Comparison of ENCODE assay signal across 8 cellular contexts in genomic region chr4:128517739-128518510, GRCh38.
DNase-seq lines count a peak whose midpoint lies in the region; ATAC-seq and TF ChIP-seq lines count a peak whose summit lies in the region.

No MANE protein-coding gene starts in this region.

- H3K4me1 ChIP-seq in Caco-2 = peaks cover 29% of the 10 kb centered on the region

- intact Hi-C loops in Caco-2 (cut with micrococcal nuclease; ENCODE audit: unreplicated experiment) = no loop called here
- intact Hi-C loops in activated T-helper 1 cell treated with anti-CD3 and anti-CD28 coated beads, Interleukin-12 subunit alpha, Interleukin-12 subunit beta, Interleukin-2, Interleukin-4 antibody, amounts not matched to agents 30 ng/mL and 10 ng/mL and 1 ng/mL, durations not matched to agents 14 hours and 24 hours and 36 hours (cut with micrococcal nuclease) = loop anchor here (5.0 to 10.0 kb wide), 3 partner anchors 34 to 294 kb away; partner anchors contain the start of gene PGRMC2

- ATAC-seq in GM19372 (IDR thresholded peaks at IDR 0.05; ENCODE audit: low read depth, unreplicated experiment) = peak; percentile 83
- ATAC-seq in HG03280 (IDR thresholded peaks at IDR 0.05; ENCODE audit: unreplicated experiment) = peak; percentile 93

- H3K4me1 Mint-ChIP-seq in Caco-2 (ENCODE audit: low read depth, unreplicated experiment) = peaks cover 31% of the 10 kb centered on the region
- H3K4me1 Mint-ChIP-seq in activated T-helper 1 cell treated with anti-CD3 and anti-CD28 coated beads, Interleukin-12 subunit alpha, Interleukin-12 subunit beta, Interleukin-2, Interleukin-4 antibody, amounts not matched to agents 30 ng/mL and 10 ng/mL and 1 ng/mL, durations not matched to agents 14 hours and 24 hours and 36 hours (ENCODE audit: low read depth) = peaks cover 25% of the 10 kb centered on the region

- POLR2A ChIA-PET in Caco-2 (lab: Charles Lee) = no interaction called here

- H3K4me3 ChIP-seq in Caco-2 (ENCODE audit: low read depth, low read length) = no peak overlapping the region
- no peak overlapping the region for H3K4me3 ChIP-seq in fibroblast of mammary gland (ENCODE audit: control insufficient read depth, low read depth, low read length)

- H3K27ac Mint-ChIP-seq in Caco-2 (ENCODE audit: unreplicated experiment) = peak overlapping the region; percentile 57
- no peak overlapping the region for H3K27ac Mint-ChIP-seq in activated T-helper 1 cell treated with anti-CD3 and anti-CD28 coated beads, Interleukin-12 subunit alpha, Interleukin-12 subunit beta, Interleukin-2, Interleukin-4 antibody, amounts not matched to agents 30 ng/mL and 10 ng/mL and 1 ng/mL, durations not matched to agents 14 hours and 24 hours and 36 hours

- no peaks in the 10 kb centered on the region for H3K9me3 Mint-ChIP-seq in Caco-2 (ENCODE audit: unreplicated experiment)
- H3K9me3 Mint-ChIP-seq in activated T-helper 1 cell treated with anti-CD3 and anti-CD28 coated beads, Interleukin-12 subunit alpha, Interleukin-12 subunit beta, Interleukin-2, Interleukin-4 antibody, amounts not matched to agents 30 ng/mL and 10 ng/mL and 1 ng/mL, durations not matched to agents 14 hours and 24 hours and 36 hours = peaks cover 5% of the 10 kb centered on the region

- H3K36me3 Mint-ChIP-seq in Caco-2 (ENCODE audit: insufficient read depth, unreplicated experiment) = no peaks in the 10 kb centered on the region
- peaks cover 3% of the 10 kb centered on the region for H3K36me3 Mint-ChIP-seq in activated T-helper 1 cell treated with anti-CD3 and anti-CD28 coated beads, Interleukin-12 subunit alpha, Interleukin-12 subunit beta, Interleukin-2, Interleukin-4 antibody, amounts not matched to agents 30 ng/mL and 10 ng/mL and 1 ng/mL, durations not matched to agents 14 hours and 24 hours and 36 hours (ENCODE audit: low read depth)

- peaks cover 6% of the 10 kb centered on the region; the same call in 1 of the 2 replicates for H3K9me3 ChIP-seq in Caco-2

- TF ChIP-seq CTCF in Caco-2 (IDR thresholded peaks at IDR 0.05; ENCODE audit: insufficient read depth in 1 of 2, low read depth in 1 of 2, low read length in 1 of 2, severe bottlenecking in 1 of 2, unreplicated experiment in 1 of 2) (no peak), fibroblast of mammary gland (conservative IDR thresholded peaks at IDR 0.05; ENCODE audit: control insufficient read depth, insufficient read depth, low read depth, low read length) (no peak)

- H3K27me3 ChIP-seq in Caco-2 (replicated peaks; ENCODE audit: control insufficient read depth, insufficient read depth, low read length) = no peaks in the 10 kb centered on the region

- CTCF ChIA-PET in Caco-2 (lab: Charles Lee) = no interaction called here

- no TSS peak for BruUV-seq in Caco-2 (replicated peaks; lab: Mats Ljungman, UMichigan)

- H3K36me3 ChIP-seq in Caco-2 (ENCODE audit: control insufficient read depth, insufficient read depth, low read length) = no peaks in the 10 kb centered on the region

- DNase-seq in Caco-2 (peak in 1 of 2 experiments; percentile 24), SIG-M5 treated with dmso at 0.1 percent for 504 hours (lab: John Stamatoyannopoulos, UW; ENCODE audit: unreplicated experiment) (peak; percentile 97), fibroblast of mammary gland (ENCODE audit: low read depth) (peak; percentile 98), pons (ENCODE audit: low spot score) (peak; percentile 21), NCI-H345 treated with DMSO at 0.1 percent for 48 hours (lab: John Stamatoyannopoulos, UW; ENCODE audit: unreplicated experiment) (no peak)
- no peak for DNase-seq in activated T-helper 1 cell treated with anti-CD3 and anti-CD28 coated beads, Interleukin-12 subunit alpha, Interleukin-12 subunit beta, Interleukin-2, Interleukin-4 antibody, amounts not matched to agents 30 ng/mL and 10 ng/mL and 1 ng/mL, durations not matched to agents 14 hours and 24 hours and 36 hours (ENCODE audit: low spot score)

- H3K27me3 Mint-ChIP-seq in Caco-2 (ENCODE audit: insufficient read depth, unreplicated experiment) = no peaks in the 10 kb centered on the region
- peaks cover 5% of the 10 kb centered on the region for H3K27me3 Mint-ChIP-seq in activated T-helper 1 cell treated with anti-CD3 and anti-CD28 coated beads, Interleukin-12 subunit alpha, Interleukin-12 subunit beta, Interleukin-2, Interleukin-4 antibody, amounts not matched to agents 30 ng/mL and 10 ng/mL and 1 ng/mL, durations not matched to agents 14 hours and 24 hours and 36 hours (ENCODE audit: insufficient read depth)

- no peak overlapping the region for H3K4me3 Mint-ChIP-seq in Caco-2 (ENCODE audit: unreplicated experiment)
- H3K4me3 Mint-ChIP-seq in activated T-helper 1 cell treated with anti-CD3 and anti-CD28 coated beads, Interleukin-12 subunit alpha, Interleukin-12 subunit beta, Interleukin-2, Interleukin-4 antibody, amounts not matched to agents 30 ng/mL and 10 ng/mL and 1 ng/mL, durations not matched to agents 14 hours and 24 hours and 36 hours = no peak overlapping the region

Comparison
In these comparisons a context has a peak if more than half of its experiments do, and no peak if none do; other contexts are left out.
1. DNase-seq: peak in SIG-M5 treated with dmso at 0.1 percent for 504 hours (single experiment), fibroblast of mammary gland (single experiment) and pons (single experiment); none in activated T-helper 1 cell treated with anti-CD3 and anti-CD28 coated beads, Interleukin-12 subunit alpha, Interleukin-12 subunit beta, Interleukin-2, Interleukin-4 antibody, amounts not matched to agents 30 ng/mL and 10 ng/mL and 1 ng/mL, durations not matched to agents 14 hours and 24 hours and 36 hours (single experiment) and NCI-H345 treated with DMSO at 0.1 percent for 48 hours (single experiment).